ENCODE assay signal across 1 cellular context in genomic region chr11:45105233-45105992, GRCh38.
TF ChIP-seq lines count a peak whose summit lies in the region.

No MANE protein-coding gene starts in this region.

TF ChIP-seq in endothelial cell of umbilical vein, 7 proteins besides CTCF, POLR2A, EP300 and RAD21 (continued from another document):
- TF ChIP-seq FOS (IDR thresholded peaks at IDR 0.05; ENCODE audit: borderline replicate concordance, insufficient read depth, low read length) = no peak
- no peak for TF ChIP-seq JUN (IDR thresholded peaks at IDR 0.05; ENCODE audit: borderline replicate concordance, insufficient read depth, insufficient read length, low read depth)
